Comparison of ENCODE assay signal across 24 cellular contexts in the genomic region with DNA sequence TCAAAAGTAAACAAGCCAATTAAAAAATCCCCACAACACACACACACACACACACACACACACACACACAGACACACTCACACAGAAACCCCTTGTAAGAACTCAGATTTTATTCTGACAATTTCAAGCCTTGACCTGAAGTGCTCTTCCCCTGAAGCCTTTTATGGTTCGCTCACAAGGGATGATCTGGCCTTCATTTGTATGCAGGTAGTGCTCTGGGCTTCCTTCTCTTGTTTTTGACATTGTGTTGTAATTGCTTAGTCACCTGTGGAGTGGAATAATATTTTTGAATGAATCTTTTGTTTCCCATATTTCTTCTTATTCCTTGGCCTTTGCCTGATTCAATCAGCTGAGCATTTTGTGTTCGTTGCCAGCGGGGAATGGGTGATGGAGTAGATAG.
"Had no signal": no experiment of that assay in that cellular context is flagged by ENCODE, and none has a peak within 500 bp of the region (broad histone marks: within the 10 kb centered on the region; RNA-seq: fewer than 3 reads in every experiment).

No MANE protein-coding gene starts in this region.

- H3K27me3 ChIP-seq: gastrocnemius medialis, neutrophil, pancreas, right lobe of liver, suprapubic skin, transverse colon, upper lobe of right lung, uterus had no signal

- H3K27ac ChIP-seq: gastrocnemius medialis, lower lobe of right lung, neutrophil, pancreas, right lobe of liver, suprapubic skin, transverse colon, upper lobe of right lung, uterus had no signal

- H3K4me1 ChIP-seq: gastrocnemius medialis, lower lobe of right lung, pancreas, right lobe of liver, suprapubic skin, transverse colon, upper lobe of right lung, uterus had no signal

- DNase-seq: effector CD8-positive, alpha-beta T cell; endodermal cell; erythroblast; gastrocnemius medialis; head of caudate nucleus; left colon; left ventricle myocardium superior; lower lobe of right lung; natural killer cell; pancreas; right lobe of liver; small intestine; stimulated activated CD4-positive, alpha-beta T cell treated with anti-CD3 and anti-CD28 coated beads, Interleukin-15, amount 100 ng/mL, for 24 hours; stimulated activated CD4-positive, alpha-beta T cell treated with anti-CD3 and anti-CD28 coated beads, Interleukin-2, amount 100 ng/mL, for 48 hours; stimulated activated naive B cell treated with anti-CD40 and anti-IgM and Interleukin-4, amounts not matched to agents 10 μg/mL and 1 μg/mL and 100 μg/mL, for 72 hours; stimulated activated naive CD8-positive, alpha-beta T cell treated with anti-CD3 and anti-CD28 coated beads, Interleukin-15, amount 100 ng/mL, for 72 hours; transverse colon; upper lobe of right lung; uterus had no signal

- H3K4me1 Mint-ChIP-seq: memory B cell; natural killer cell; stimulated activated naive B cell treated with anti-CD40 and anti-IgM and Interleukin-4, amounts not matched to agents 10 μg/mL and 1 μg/mL and 100 μg/mL, for 72 hours; stimulated activated naive CD8-positive, alpha-beta T cell treated with anti-CD3 and anti-CD28 coated beads, Interleukin-15, amount 100 ng/mL, for 72 hours had no signal

- H3K27me3 Mint-ChIP-seq: dendritic cell treated with granulocyte-macrophage colony-stimulating factor and Interleukin-4, amounts not matched to agents 40 ng/mL and 50 ng/mL, for 4 days had no signal

- FAIRE-seq: colon, pancreas, small intestine had no signal

- H3K4me3 ChIP-seq: gastrocnemius medialis, lower lobe of right lung, pancreas, right lobe of liver, suprapubic skin, transverse colon, upper lobe of right lung, uterus had no signal

- H3K9me3 ChIP-seq: gastrocnemius medialis, lower lobe of right lung, neutrophil, pancreas, right lobe of liver, suprapubic skin, transverse colon, upper lobe of right lung, uterus had no signal

- H3K36me3 ChIP-seq: gastrocnemius medialis, lower lobe of right lung, neutrophil, pancreas, right lobe of liver, suprapubic skin, transverse colon, upper lobe of right lung, uterus had no signal

- H3K36me3 Mint-ChIP-seq: memory B cell; natural killer cell; stimulated activated naive B cell treated with anti-CD40 and anti-IgM and Interleukin-4, amounts not matched to agents 10 μg/mL and 1 μg/mL and 100 μg/mL, for 72 hours had no signal

- H3K9me3 Mint-ChIP-seq: dendritic cell treated with granulocyte-macrophage colony-stimulating factor and Interleukin-4, amounts not matched to agents 40 ng/mL and 50 ng/mL, for 4 days; endodermal cell; memory B cell; natural killer cell; stimulated activated naive B cell treated with anti-CD40 and anti-IgM and Interleukin-4, amounts not matched to agents 10 μg/mL and 1 μg/mL and 100 μg/mL, for 72 hours; stimulated activated naive CD8-positive, alpha-beta T cell treated with anti-CD3 and anti-CD28 coated beads, Interleukin-15, amount 100 ng/mL, for 72 hours had no signal

- ATAC-seq: gastrocnemius medialis; left colon; left ventricle myocardium superior; lower lobe of right lung; natural killer cell; pancreas; right lobe of liver; stimulated activated naive B cell treated with anti-CD40 and anti-IgM and Interleukin-4, amounts not matched to agents 10 μg/mL and 1 μg/mL and 100 μg/mL, for 72 hours; stimulated activated naive CD8-positive, alpha-beta T cell treated with anti-CD3 and anti-CD28 coated beads, Interleukin-15, amount 100 ng/mL, for 72 hours; upper lobe of right lung had no signal

- H3K27ac Mint-ChIP-seq: dendritic cell treated with granulocyte-macrophage colony-stimulating factor and Interleukin-4, amounts not matched to agents 40 ng/mL and 50 ng/mL, for 4 days; endodermal cell; memory B cell; natural killer cell; stimulated activated naive B cell treated with anti-CD40 and anti-IgM and Interleukin-4, amounts not matched to agents 10 μg/mL and 1 μg/mL and 100 μg/mL, for 72 hours; stimulated activated naive CD8-positive, alpha-beta T cell treated with anti-CD3 and anti-CD28 coated beads, Interleukin-15, amount 100 ng/mL, for 72 hours had no signal

- H3K4me3 Mint-ChIP-seq: dendritic cell treated with granulocyte-macrophage colony-stimulating factor and Interleukin-4, amounts not matched to agents 40 ng/mL and 50 ng/mL, for 4 days; endodermal cell; memory B cell; natural killer cell; stimulated activated naive B cell treated with anti-CD40 and anti-IgM and Interleukin-4, amounts not matched to agents 10 μg/mL and 1 μg/mL and 100 μg/mL, for 72 hours; stimulated activated naive CD8-positive, alpha-beta T cell treated with anti-CD3 and anti-CD28 coated beads, Interleukin-15, amount 100 ng/mL, for 72 hours had no signal
